Comparison of ENCODE assay signal across 1 cellular context in the genomic region with DNA sequence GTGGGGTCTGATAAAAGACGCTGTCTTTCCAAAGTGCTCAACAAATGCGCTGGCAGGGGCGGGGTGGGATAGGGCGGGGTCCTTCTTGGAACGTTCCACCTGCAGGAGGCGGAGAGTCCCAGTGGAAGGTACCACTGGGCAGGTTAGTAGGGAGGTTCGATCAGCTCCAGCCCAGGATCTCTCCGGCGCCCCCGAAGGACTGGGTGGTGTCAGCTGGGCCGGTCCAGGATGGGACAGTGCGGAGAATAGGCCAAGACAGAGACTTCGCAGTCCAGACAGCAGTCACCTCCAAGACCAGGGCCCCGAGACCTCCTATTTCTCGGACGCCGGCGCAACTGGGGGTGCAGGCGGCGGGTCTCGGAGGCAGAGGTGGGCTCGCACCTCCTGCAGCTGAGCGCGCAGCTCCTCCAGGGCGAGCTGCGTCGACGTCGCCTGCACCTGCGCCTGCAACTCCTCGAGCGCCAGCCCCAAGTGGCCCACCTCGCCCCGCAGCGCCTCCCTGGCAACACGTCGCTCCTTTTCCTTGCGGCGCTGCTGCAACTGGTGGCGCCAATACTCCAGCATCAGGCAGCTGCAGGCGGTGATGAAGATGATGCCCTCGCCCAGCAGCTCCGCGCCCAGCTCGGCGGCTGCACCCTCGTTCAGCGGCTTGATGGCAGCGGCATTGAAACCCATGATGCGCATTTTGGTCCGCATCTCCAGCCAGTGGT.
TF ChIP-seq lines count a peak whose summit lies in the region.

No MANE protein-coding gene starts in this region.

TF ChIP-seq in IMR-90, 13 proteins besides CTCF, POLR2A, EP300 and RAD21:
- TF ChIP-seq MXI1 (IDR thresholded peaks at IDR 0.05; ENCODE audit: borderline replicate concordance, low read depth, low read length) (no peak), CHD1 (IDR thresholded peaks at IDR 0.05; ENCODE audit: low read depth, low read length) (no peak), RFX5 (IDR thresholded peaks at IDR 0.05; ENCODE audit: low read depth, low read length) (no peak)
